7 cellular contexts compared by ENCODE assay signal in genomic region chr12:106138646-106139421, GRCh38. TPM values are rescaled to one million over a fixed set of nuclear protein-coding genes. Genes with fewer than 3 reads are reported as not detected.
A peak's percentile ranks its signal among the peaks of the same experiment; 100 is the strongest.
DNase-seq lines count a peak whose midpoint lies in the region; ATAC-seq and TF ChIP-seq lines count a peak whose summit lies in the region.

Gene NUAK1, minus strand, starts transcription at chr12:106138954. Its CDS starts 301 bp downstream, at chr12:106138653.

- peak within 1 kb of the TSS; percentile 82 for H3K9ac ChIP-seq in mucosa of stomach (ENCODE audit: low read length)

- ATAC-seq in GM19463 (IDR thresholded peaks at IDR 0.05; ENCODE audit: unreplicated experiment) = no peak

- H3K4me3 ChIP-seq in MG63 (peak within 1 kb of the TSS; percentile 66), mucosa of stomach (ENCODE audit: low read length) (no peak within 1 kb of the TSS)

- H3K36me3 ChIP-seq in MG63 (no peaks in the 10 kb centered on the region), mucosa of stomach (ENCODE audit: control insufficient read depth, insufficient read depth, low read length) (no peaks in the 10 kb centered on the region)

- H3K27ac Mint-ChIP-seq in type B pancreatic cell = peak within 1 kb of the TSS; percentile 91

- no peaks in the 10 kb centered on the region for H3K27me3 ChIP-seq in MG63
- peaks cover 25% of the 10 kb centered on the region for H3K27me3 ChIP-seq in mucosa of stomach (ENCODE audit: control insufficient read depth, insufficient read depth, low read length)

- peak; percentile 45 for TF ChIP-seq CTCF in type B pancreatic cell (conservative IDR thresholded peaks at IDR 0.05)

- peaks cover 8% of the 10 kb centered on the region for H3K36me3 Mint-ChIP-seq in type B pancreatic cell

- H3K4me1 Mint-ChIP-seq in type B pancreatic cell (ENCODE audit: unreplicated experiment) = peaks cover 53% of the 10 kb centered on the region

- H3K27me3 Mint-ChIP-seq in type B pancreatic cell = peaks cover 27% of the 10 kb centered on the region

- H3K4me3 Mint-ChIP-seq in type B pancreatic cell = peak within 1 kb of the TSS; percentile 96

- H3K9me3 ChIP-seq in MG63 (no peaks in the 10 kb centered on the region), mucosa of stomach (ENCODE audit: control insufficient read depth, low read length) (no peaks in the 10 kb centered on the region)

- DNase-seq in EL (peak; percentile 64), MG63 (peak; percentile 54), fibroblast of gingiva (ENCODE audit: low read depth) (peak; percentile 30), type B pancreatic cell (ENCODE audit: extremely low spot score, unreplicated experiment) (peak; percentile 85)
- DNase-seq in activated CD8-positive, alpha-beta memory T cell treated with anti-CD3 and anti-CD28 coated beads, Interleukin-2, amount 50 U/mL, for 4 hours = peak; percentile 24

- peaks cover 10% of the 10 kb centered on the region for H3K4me1 ChIP-seq in mucosa of stomach (ENCODE audit: control insufficient read depth, insufficient read depth, low read length)

- H3K9me3 Mint-ChIP-seq in type B pancreatic cell = no peaks in the 10 kb centered on the region

RNA-seq across cellular contexts. Expression of gene NUAK1, which starts in this region (rescaled TPM):
- total RNA-seq in MG63 (2014; rRNA removed; shearing (Covaris generic); ENCODE audit: low replicate concordance) = 1.9 and 4.9 TPM in 2 replicates
- total RNA-seq in type B pancreatic cell (ENCODE audit: low replicate concordance) = 6.5 and 8.1 TPM in 2 replicates

Comparison
In these comparisons a context has a peak if more than half of its experiments do, and no peak if none do; other contexts are left out.
1. DNase-seq: peak in every context shown above with its lines; median percentile 85 in type B pancreatic cell; 64 in EL; 54 in MG63; 30 in fibroblast of gingiva; 24 in activated CD8-positive, alpha-beta memory T cell treated with anti-CD3 and anti-CD28 coated beads, Interleukin-2, amount 50 U/mL, for 4 hours.